ENCODE assay signal across 8 cellular contexts in the genomic region with DNA sequence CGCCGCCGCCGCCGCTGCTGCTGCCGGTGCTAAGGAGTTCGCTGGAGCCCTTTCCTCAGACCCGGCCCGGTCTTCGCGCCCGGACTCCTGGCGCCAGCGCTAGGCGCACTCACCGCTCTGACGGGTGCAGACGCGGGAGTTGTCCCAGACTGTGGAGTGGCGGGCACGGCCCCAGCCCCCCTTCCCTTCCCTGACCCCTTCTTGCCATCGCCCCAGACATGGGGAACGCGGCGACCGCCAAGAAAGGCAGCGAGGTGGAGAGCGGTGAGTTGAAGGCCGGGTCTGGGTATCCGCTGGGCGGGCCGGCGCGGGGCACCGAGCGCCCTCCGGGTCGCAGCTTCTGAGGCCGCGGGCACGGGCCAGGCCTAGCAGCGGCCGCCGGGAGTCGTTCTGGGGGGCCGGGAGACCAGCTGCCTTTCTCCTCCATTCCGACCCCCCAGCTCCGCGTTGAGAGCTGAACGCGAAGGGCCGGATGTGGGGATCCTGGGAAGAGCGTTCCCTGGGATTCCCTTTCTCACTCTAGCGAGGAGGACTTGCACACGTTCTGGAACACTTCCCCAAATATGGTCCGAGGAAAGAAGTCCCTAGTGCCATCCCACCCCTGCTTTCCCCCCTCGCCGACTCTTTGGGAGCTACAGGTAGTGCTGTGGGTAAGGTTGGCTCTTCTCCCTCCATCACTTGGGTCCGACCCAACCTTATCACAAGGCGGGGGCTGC.
DNase-seq lines count a peak whose midpoint lies in the region; ATAC-seq and TF ChIP-seq lines count a peak whose summit lies in the region.

No MANE protein-coding gene starts in this region.

- H3K27me3 ChIP-seq in mammary epithelial cell (ENCODE audit: insufficient read depth, low read length), result no peaks in the 10 kb centered on the region
- H3K27me3 ChIP-seq in kidney epithelial cell (ENCODE audit: control insufficient read depth, insufficient read depth, low read length), result no peaks in the 10 kb centered on the region

- H3K9me3 ChIP-seq in mammary epithelial cell (replicated peaks; ENCODE audit: insufficient read depth, low read length), result no peaks in the 10 kb centered on the region

- H3K9ac ChIP-seq in mammary epithelial cell (ENCODE audit: insufficient read depth, low read length), result peak overlapping the region; percentile 63

- peak overlapping the region; percentile 47 for H3K27ac ChIP-seq in mammary epithelial cell (ENCODE audit: insufficient read depth, low read depth, low read length)

- no TSS peak for BruUV-seq in mammary epithelial cell (replicated peaks; lab: Mats Ljungman, UMichigan)

- H2AFZ ChIP-seq in mammary epithelial cell (ENCODE audit: low read depth, low read length), result peak overlapping the region; percentile 96

- TF ChIP-seq CTCF in mammary epithelial cell (conservative IDR thresholded peaks at IDR 0.05 in 1 of 2, IDR thresholded peaks at IDR 0.05 in 1 of 2; ENCODE audit: extremely low read depth in 1 of 2, insufficient read depth in 1 of 2, low read depth in 1 of 2, low read length in 2 of 2), result no peak
- no peak for TF ChIP-seq CTCF in kidney epithelial cell (IDR thresholded peaks at IDR 0.05; ENCODE audit: insufficient read depth, low read length, poor library complexity, severe bottlenecking)

- intact Hi-C loops in mammary epithelial cell (cut with micrococcal nuclease), result loop anchor here (1.0 to 2.0 kb wide), 2 partner anchors 40 to 79 kb away; partner anchors contain the start of gene TTLL7

- ATAC-seq in GM18517 (IDR thresholded peaks at IDR 0.05; ENCODE audit: unreplicated experiment) (peak; percentile 1), HG02943 (IDR thresholded peaks at IDR 0.05; ENCODE audit: low read depth, unreplicated experiment) (peak; percentile 45)

- H3K36me3 ChIP-seq in mammary epithelial cell (ENCODE audit: insufficient read depth, low read length) (no peaks in the 10 kb centered on the region), kidney epithelial cell (ENCODE audit: control insufficient read depth, insufficient read depth, low read length) (no peaks in the 10 kb centered on the region)

- no peaks in the 10 kb centered on the region for H3K4me1 ChIP-seq in mammary epithelial cell (ENCODE audit: insufficient read depth, low read length)

- peaks cover 29% of the 10 kb centered on the region for H3K79me2 ChIP-seq in mammary epithelial cell (ENCODE audit: insufficient read depth, low read length)

- dilution Hi-C loops in mammary epithelial cell (cut with HindIII; ENCODE audit: low sequenced_read_pairs), result no loop called here

- in situ Hi-C loops in mammary epithelial cell (cut with MboI; ENCODE audit: low sequenced_read_pairs in 2 of 2), result no loop called here

- H3K4me3 ChIP-seq in mammary epithelial cell (replicated peaks in 1 of 3; ENCODE audit: insufficient read depth in 1 of 3, low read depth in 2 of 3, low read length in 3 of 3) (peak overlapping the region; percentile 50 to 76 (median 76)), kidney epithelial cell (ENCODE audit: low read depth, low read length) (peak overlapping the region; percentile 97)

- CTCF ChIA-PET in mammary epithelial cell (lab: Charles Lee; ENCODE audit: low non-redundant PET), result no interaction called here

- whole genome bisulfite sequencing in mammary epithelial cell (ENCODE audit: low coverage, missing lambda C conversion rate), result 2% methylated on average over 22 of the region's 60 CpGs

- DNase-seq in C1 segment of cervical spinal cord (lab: John Stamatoyannopoulos, UW), result peak in 8 of 14 donors; percentile 21 to 79 (median 64)
- peak; percentile 64 for DNase-seq in NCI-H526 treated with DMSO at 0.1 percent for 48 hours (lab: John Stamatoyannopoulos, UW)
- DNase-seq in mammary epithelial cell, result peak; percentile 42
- no peak for DNase-seq in kidney epithelial cell (ENCODE audit: low read depth)
- peak; percentile 27 for DNase-seq in stimulated activated CD8-positive, alpha-beta memory T cell treated with anti-CD3 and anti-CD28 coated beads, Interleukin-4, amount 100 ng/mL, for 48 hours
- DNase-seq in NCI-H1930 (lab: John Stamatoyannopoulos, UW), result no peak

- H4K20me1 ChIP-seq in mammary epithelial cell (ENCODE audit: insufficient read depth, low read length), result no peaks in the 10 kb centered on the region

- H3K4me2 ChIP-seq in mammary epithelial cell (ENCODE audit: insufficient read depth, low read depth, low read length), result peak overlapping the region; percentile 86

Comparison
In these comparisons a context has a peak if more than half of its experiments do, and no peak if none do; other contexts are left out.
1. DNase-seq: peak in C1 segment of cervical spinal cord (8 of 14), NCI-H526 treated with DMSO at 0.1 percent for 48 hours (single experiment), mammary epithelial cell (single experiment) and stimulated activated CD8-positive, alpha-beta memory T cell treated with anti-CD3 and anti-CD28 coated beads, Interleukin-4, amount 100 ng/mL, for 48 hours (single experiment); none in kidney epithelial cell (single experiment) and NCI-H1930 (0 of 2).